Comparison of ENCODE assay signal across 3 cellular contexts in genomic region chr14:72169521-72169920, GRCh38.
TF ChIP-seq lines count a peak whose summit lies in the region.

No MANE protein-coding gene starts in this region.

TF ChIP-seq in HepG2, 621 proteins besides CTCF, POLR2A, EP300 and RAD21:
- TF ChIP-seq MXD3 (CRISPR knock-in tag; IDR thresholded peaks at IDR 0.05) = no peak
- TF ChIP-seq MTF2 (CRISPR knock-in tag; IDR thresholded peaks at IDR 0.05; ENCODE audit: borderline replicate concordance) = no peak
- TF ChIP-seq NFYB (CRISPR knock-in tag; IDR thresholded peaks at IDR 0.05) = peak; percentile 67
- TF ChIP-seq ZNF143 (CRISPR knock-in tag; IDR thresholded peaks at IDR 0.05) = 0 out of 2 replicates have a peak, but pooled peaks have one; percentile 34
- TF ChIP-seq NFYC (CRISPR knock-in tag; IDR thresholded peaks at IDR 0.05) = peak; percentile 43; the same call in 1 of the 2 replicates

TF ChIP-seq in IMR-90, 13 proteins besides CTCF, POLR2A, EP300 and RAD21:
- no peak for TF ChIP-seq CEBPB (IDR thresholded peaks at IDR 0.05; ENCODE audit: low read depth, low read length)
- peak; percentile 75 for TF ChIP-seq USF2 (IDR thresholded peaks at IDR 0.05; ENCODE audit: low read depth, low read length)

TF ChIP-seq in GM12878, 131 proteins besides CTCF, POLR2A, EP300 and RAD21:
- TF ChIP-seq MTA2 (IDR thresholded peaks at IDR 0.05; ENCODE audit: low read depth) = no peak
- TF ChIP-seq, protein P1, sequence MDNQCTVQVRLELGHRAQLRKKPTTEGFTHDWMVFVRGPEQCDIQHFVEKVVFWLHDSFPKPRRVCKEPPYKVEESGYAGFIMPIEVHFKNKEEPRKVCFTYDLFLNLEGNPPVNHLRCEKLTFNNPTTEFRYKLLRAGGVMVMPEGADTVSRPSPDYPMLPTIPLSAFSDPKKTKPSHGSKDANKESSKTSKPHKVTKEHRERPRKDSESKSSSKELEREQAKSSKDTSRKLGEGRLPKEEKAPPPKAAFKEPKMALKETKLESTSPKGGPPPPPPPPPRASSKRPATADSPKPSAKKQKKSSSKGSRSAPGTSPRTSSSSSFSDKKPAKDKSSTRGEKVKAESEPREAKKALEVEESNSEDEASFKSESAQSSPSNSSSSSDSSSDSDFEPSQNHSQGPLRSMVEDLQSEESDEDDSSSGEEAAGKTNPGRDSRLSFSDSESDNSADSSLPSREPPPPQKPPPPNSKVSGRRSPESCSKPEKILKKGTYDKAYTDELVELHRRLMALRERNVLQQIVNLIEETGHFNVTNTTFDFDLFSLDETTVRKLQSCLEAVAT (IDR thresholded peaks at IDR 0.05) = no peak
- TF ChIP-seq USF2 (IDR thresholded peaks at IDR 0.05; ENCODE audit: borderline replicate concordance, low read depth, low read length) = peak; percentile 42; the same call in 1 of the 2 replicates
- TF ChIP-seq YY1 (IDR thresholded peaks at IDR 0.05; ENCODE audit: low read depth, low read length) = peak; percentile 55
- 0 out of 2 replicates have a peak, but pooled peaks have one; percentile 10 for TF ChIP-seq ATF3 (IDR thresholded peaks at IDR 0.05; ENCODE audit: borderline replicate concordance, extremely low read depth, low read depth, low read length)
- TF ChIP-seq TBL1XR1 (IDR thresholded peaks at IDR 0.05; ENCODE audit: low read depth, low read length) = no peak
- peak; percentile 54 for TF ChIP-seq HCFC1 (IDR thresholded peaks at IDR 0.05; ENCODE audit: low read length)
- TF ChIP-seq SIX5 (IDR thresholded peaks at IDR 0.05; ENCODE audit: low read depth, low read length, severe bottlenecking) = peak; percentile 60
- TF ChIP-seq, protein P2, sequence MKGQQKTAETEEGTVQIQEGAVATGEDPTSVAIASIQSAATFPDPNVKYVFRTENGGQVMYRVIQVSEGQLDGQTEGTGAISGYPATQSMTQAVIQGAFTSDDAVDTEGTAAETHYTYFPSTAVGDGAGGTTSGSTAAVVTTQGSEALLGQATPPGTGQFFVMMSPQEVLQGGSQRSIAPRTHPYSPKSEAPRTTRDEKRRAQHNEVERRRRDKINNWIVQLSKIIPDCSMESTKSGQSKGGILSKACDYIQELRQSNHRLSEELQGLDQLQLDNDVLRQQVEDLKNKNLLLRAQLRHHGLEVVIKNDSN (IDR thresholded peaks at IDR 0.05; ENCODE audit: borderline replicate concordance, extremely low read length, insufficient read depth, low read depth, low read length) = peak; percentile 78
- TF ChIP-seq FOS (IDR thresholded peaks at IDR 0.05; ENCODE audit: borderline replicate concordance, extremely low read depth, insufficient read length) = peak; percentile 18
- TF ChIP-seq RAD51 (IDR thresholded peaks at IDR 0.05) = peak; percentile 76
